Comparison of ENCODE assay signal across 24 cellular contexts in the genomic region with DNA sequence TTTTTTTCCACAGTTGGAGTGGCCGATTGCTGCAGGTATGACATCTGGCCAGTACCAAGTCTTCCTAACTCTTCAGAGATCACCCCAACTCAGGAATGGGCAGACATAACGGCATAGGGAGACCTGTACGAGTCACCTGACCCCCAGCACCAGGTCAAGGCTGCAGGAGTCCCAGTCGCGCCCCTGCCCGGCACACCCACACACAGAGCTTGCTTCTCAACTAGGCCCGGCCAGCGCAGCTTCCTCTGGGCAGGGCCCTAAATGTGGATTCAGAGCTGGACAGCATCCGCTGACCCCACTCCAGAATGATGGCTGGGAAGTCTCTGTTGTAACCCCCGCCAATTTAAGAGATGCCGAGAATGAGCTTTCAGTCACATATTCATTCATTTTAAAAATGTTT. TPM values are rescaled to one million over a fixed set of nuclear protein-coding genes. Genes with fewer than 3 reads are reported as not detected.
"Had no signal": no experiment of that assay in that cellular context is flagged by ENCODE, and none has a peak within 500 bp of the region (broad histone marks: within the 10 kb centered on the region; RNA-seq: fewer than 3 reads in every experiment).

No MANE protein-coding gene starts in this region.

- H3K4me1 ChIP-seq: SJSA1 had no signal

- ATAC-seq: HepG2 had no signal

- H3K36me3 ChIP-seq: SJSA1 had no signal

- FAIRE-seq: HepG2, RCC 7860 had no signal

- H3K27ac ChIP-seq: SJSA1, SK-N-MC had no signal

- DNase-seq: IMR-90, Kasumi-1, KG1, MM.1S, NCI-H1092 treated with DMSO at 0.1 percent for 48 hours, NCI-H1436, NCI-H187, NCI-H2029, NCI-H2171 treated with DMSO at 0.1 percent for 48 hours, NCI-H345, NCI-H524, NCI-H526 treated with DMSO at 0.1 percent for 48 hours, NCI-H748 treated with DMSO at 0.1 percent for 48 hours, Right ventricle myocardium superior, RPMI8226, SIG-M5, SW 1271 had no signal

- H3K9me3 ChIP-seq: SJSA1 had no signal

- H3K4me3 ChIP-seq: SJSA1, SK-N-MC had no signal

RNA-seq across cellular contexts. Expression of a gene that starts 58.8 kb away (rescaled TPM):
- total RNA-seq: HT1080, IMR-90, M059J, NCI-H460, Right ventricle myocardium superior, SJSA1 had no signal
- polyA plus RNA-seq: IMR-90 had no signal
